Comparison of ENCODE assay signal across 8 cellular contexts in the genomic region with DNA sequence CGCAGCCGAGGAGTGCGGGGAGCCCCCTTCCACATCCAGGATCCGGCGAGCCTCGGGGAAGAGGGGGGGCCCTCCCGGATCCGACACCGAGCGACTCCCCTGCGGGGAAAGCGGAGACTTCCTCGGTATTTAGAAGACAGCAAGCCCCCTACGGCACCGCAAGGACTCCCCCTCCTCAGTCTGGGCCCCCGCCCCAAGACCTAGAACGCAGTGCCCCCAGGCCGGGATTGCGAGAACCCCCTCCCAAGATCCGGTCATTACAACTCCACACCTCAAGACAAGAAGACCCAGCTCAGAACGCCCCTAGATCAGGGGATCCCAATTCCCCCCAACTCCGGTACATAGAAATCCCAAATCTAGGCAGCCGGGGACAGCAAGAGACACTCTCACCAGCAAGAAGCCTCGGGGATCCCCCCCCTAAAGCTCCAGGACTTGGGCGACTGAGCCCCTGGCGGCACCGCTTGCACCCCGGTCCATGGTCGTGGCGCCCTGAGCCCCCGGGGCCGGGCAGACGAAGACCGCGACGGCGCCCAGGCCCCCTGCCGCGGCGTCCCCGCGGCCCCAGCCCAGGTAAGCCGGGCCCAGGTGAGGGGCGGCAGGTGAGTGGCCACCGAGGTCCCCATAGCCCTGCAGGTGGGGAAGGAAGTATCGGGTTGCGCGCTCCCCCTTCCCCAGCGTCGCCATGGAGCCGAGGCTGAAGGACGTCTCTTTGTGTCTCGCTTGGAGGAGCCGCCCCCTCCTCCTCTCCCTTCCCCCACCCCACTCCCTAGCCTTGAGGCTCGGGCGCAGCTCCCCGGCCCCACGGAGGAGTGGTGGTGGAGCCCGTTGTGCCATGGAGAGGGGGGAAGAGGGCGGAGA. TPM values are rescaled to one million over a fixed set of nuclear protein-coding genes. Genes with fewer than 3 reads are reported as not detected.
DNase-seq lines count a peak whose midpoint lies in the region; ATAC-seq and TF ChIP-seq lines count a peak whose summit lies in the region.

No MANE protein-coding gene starts in this region.

- H3K4me3 Mint-ChIP-seq in CD4-positive, CD25-positive, alpha-beta regulatory T cell: peak overlapping the region; percentile 92 to 94 (median 92)
- H3K4me3 Mint-ChIP-seq in endothelial cell (ENCODE audit: unreplicated experiment): peak overlapping the region; percentile 96

- peak overlapping the region; percentile 70 for H3K4me3 ChIP-seq in CD4-positive, CD25-positive, alpha-beta regulatory T cell (ENCODE audit: low read depth, low read length)
- peak overlapping the region; percentile 60 for H3K4me3 ChIP-seq in SJCRH30

- peaks cover 0 to 3% (median 0%) of the 10 kb centered on the region in 7 donors for H3K9me3 Mint-ChIP-seq in CD4-positive, CD25-positive, alpha-beta regulatory T cell
- H3K9me3 Mint-ChIP-seq in endothelial cell (ENCODE audit: unreplicated experiment): no peaks in the 10 kb centered on the region

- peaks cover 55% of the 10 kb centered on the region for H3K4me1 ChIP-seq in CD4-positive, CD25-positive, alpha-beta regulatory T cell (ENCODE audit: control insufficient read depth, insufficient read depth, low read length, poor library complexity, severe bottlenecking)
- no peaks in the 10 kb centered on the region for H3K4me1 ChIP-seq in SJCRH30

- ATAC-seq in CD4-positive, CD25-positive, alpha-beta regulatory T cell (ENCODE audit: low read depth in 2 of 2): peak in 1 of 2 donors; percentile 1
- ATAC-seq in HG02840 (IDR thresholded peaks at IDR 0.05; ENCODE audit: low FRiP score, unreplicated experiment) (peak; percentile 19), omental fat pad (ENCODE audit: low FRiP score) (peak; percentile 14), HG02571 (IDR thresholded peaks at IDR 0.05; ENCODE audit: unreplicated experiment) (no peak), GM19463 (IDR thresholded peaks at IDR 0.05; ENCODE audit: unreplicated experiment) (no peak)

- peaks cover 6% of the 10 kb centered on the region for H3K27me3 Mint-ChIP-seq in CD4-positive, CD25-positive, alpha-beta regulatory T cell
- peaks cover 11% of the 10 kb centered on the region for H3K27me3 Mint-ChIP-seq in endothelial cell (ENCODE audit: unreplicated experiment)

- peak in 1 of 3 donors; percentile 28 for DNase-seq in CD4-positive, CD25-positive, alpha-beta regulatory T cell
- DNase-seq in SJCRH30 (no peak), endothelial cell (ENCODE audit: low spot score) (peak; percentile 16), omental fat pad (ENCODE audit: low spot score) (no peak), AG08396 (ENCODE audit: low spot score) (no peak)

- H3K36me3 Mint-ChIP-seq in CD4-positive, CD25-positive, alpha-beta regulatory T cell: peaks cover 8% of the 10 kb centered on the region
- H3K36me3 Mint-ChIP-seq in endothelial cell (ENCODE audit: low read depth, unreplicated experiment): no peaks in the 10 kb centered on the region

- no peaks in the 10 kb centered on the region for H3K36me3 ChIP-seq in CD4-positive, CD25-positive, alpha-beta regulatory T cell (ENCODE audit: control insufficient read depth, insufficient read depth, low read length)
- no peaks in the 10 kb centered on the region for H3K36me3 ChIP-seq in SJCRH30

- peak overlapping the region; percentile 61 for H3K27ac ChIP-seq in CD4-positive, CD25-positive, alpha-beta regulatory T cell (ENCODE audit: insufficient read depth, low read length, poor library complexity, severe bottlenecking)
- no peak overlapping the region for H3K27ac ChIP-seq in SJCRH30

- no peak for TF ChIP-seq CTCF in endothelial cell (IDR thresholded peaks at IDR 0.05; ENCODE audit: unreplicated experiment)
- no peak for TF ChIP-seq CTCF in omental fat pad (IDR thresholded peaks at IDR 0.05)

- H3K27ac Mint-ChIP-seq in CD4-positive, CD25-positive, alpha-beta regulatory T cell: peak overlapping the region in 2 of 3 donors; percentile 60 to 79
- H3K27ac Mint-ChIP-seq in endothelial cell (ENCODE audit: unreplicated experiment): no peak overlapping the region

- H3K27me3 ChIP-seq in CD4-positive, CD25-positive, alpha-beta regulatory T cell (ENCODE audit: control insufficient read depth, insufficient read depth, low read length): no peaks in the 10 kb centered on the region
- H3K27me3 ChIP-seq in SJCRH30: no peaks in the 10 kb centered on the region

- H3K4me1 Mint-ChIP-seq in CD4-positive, CD25-positive, alpha-beta regulatory T cell: peaks cover 5 to 79% (median 41%) of the 10 kb centered on the region in 4 donors
- H3K4me1 Mint-ChIP-seq in endothelial cell (ENCODE audit: unreplicated experiment): peaks cover 16% of the 10 kb centered on the region

- no peaks in the 10 kb centered on the region for H3K9me3 ChIP-seq in CD4-positive, CD25-positive, alpha-beta regulatory T cell (ENCODE audit: control insufficient read depth in 2 of 2, low read length in 2 of 2)
- no peaks in the 10 kb centered on the region for H3K9me3 ChIP-seq in SJCRH30 (replicated peaks)

RNA-seq across cellular contexts. Expression of gene SBK1, which starts 0.6 kb away (rescaled TPM):
- total RNA-seq in CD4-positive, CD25-positive, alpha-beta regulatory T cell: 20.2 TPM
- 1 to 10 TPM; 2.0 to 4.9 (median 3.1) TPM for polyA plus RNA-seq in CD4-positive, CD25-positive, alpha-beta regulatory T cell
- 0.53 and 0.59 TPM in 2 replicates for total RNA-seq in SJCRH30 (2014; rRNA removed; shearing (Covaris generic))
- total RNA-seq in endothelial cell (ENCODE audit: unreplicated experiment) (22.9 TPM), omental fat pad (under 1 TPM in 3 of 4 donors, not detected in 1; 0.09 to 0.38 (median 0.12) TPM)

Comparison
In these comparisons a context has a peak if more than half of its experiments do, and no peak if none do; other contexts are left out.
1. ATAC-seq: peak in HG02840 (single experiment) and omental fat pad (single experiment); none in HG02571 (single experiment) and GM19463 (single experiment).
2. RNA of gene SBK1, which starts 0.6 kb away (total RNA-seq): 22.9 TPM in endothelial cell (single experiment) and 20.2 TPM in CD4-positive, CD25-positive, alpha-beta regulatory T cell (single experiment); 0.53 to 0.59 TPM in SJCRH30 and 0.09 to 0.38 TPM in omental fat pad; every median in the first group is over 10 times any median in the second.